8 cellular contexts compared by ENCODE assay signal in genomic region chr20:21102691-21103311, GRCh38. TPM values are rescaled to one million over a fixed set of nuclear protein-coding genes. Genes with fewer than 3 reads are reported as not detected.
DNase-seq lines count a peak whose midpoint lies in the region; ATAC-seq and TF ChIP-seq lines count a peak whose summit lies in the region.

No MANE protein-coding gene starts in this region.

- H3K4me1 ChIP-seq in RWPE2 (ENCODE audit: insufficient read depth, poor library complexity, severe bottlenecking) (peaks cover 4% of the 10 kb centered on the region), gastroesophageal sphincter (peaks cover 0 to 64% (median 32%) of the 10 kb centered on the region in 3 donors)

- WGBS in gastroesophageal sphincter (ENCODE audit: low coverage in 1 of 2), 2 donors = 6 to 18% methylated on average over 2 to 5 of the region's 35 CpGs

- TF ChIP-seq EP300 in gastroesophageal sphincter (IDR thresholded peaks at IDR 0.05) = no peak

- peaks cover 100% of the 10 kb centered on the region for H3K27me3 ChIP-seq in RWPE2 (ENCODE audit: insufficient read depth, poor library complexity, severe bottlenecking)
- H3K27me3 ChIP-seq in gastroesophageal sphincter = peaks cover 100% of the 10 kb centered on the region

- peak overlapping the region; percentile 95 for H3K4me3 Mint-ChIP-seq in effector memory CD8-positive, alpha-beta T cell
- H3K4me3 Mint-ChIP-seq in naive B cell = peak overlapping the region; percentile 73 to 97 (median 88)

- peak; percentile 45 for DNase-seq in activated T-cell treated with anti-CD3 and anti-CD28 coated beads, Interleukin-2, amount 50 U/mL, for 1 hour
- DNase-seq in activated T-cell treated with anti-CD3 and anti-CD28 coated beads for 4 hours = no peak
- no peak for DNase-seq in RWPE2 (ENCODE audit: low spot score)
- DNase-seq in effector memory CD8-positive, alpha-beta T cell = peak; percentile 42 to 50 (median 45)
- DNase-seq in naive B cell = peak; percentile 16
- no peak for DNase-seq in NCI-H524 (lab: John Stamatoyannopoulos, UW)

- no peaks in the 10 kb centered on the region for H3K9me3 Mint-ChIP-seq in effector memory CD8-positive, alpha-beta T cell
- H3K9me3 Mint-ChIP-seq in naive B cell = peaks cover 0 to 20% (median 9%) of the 10 kb centered on the region in 7 donors

- H3K36me3 Mint-ChIP-seq in effector memory CD8-positive, alpha-beta T cell (ENCODE audit: insufficient read depth) = peaks cover 28% of the 10 kb centered on the region
- H3K36me3 Mint-ChIP-seq in naive B cell = peaks cover 0 to 9% of the 10 kb centered on the region in 2 donors

- TF ChIP-seq CTCF in RWPE2 (IDR thresholded peaks at IDR 0.05; ENCODE audit: poor library complexity, severe bottlenecking) (no peak), gastroesophageal sphincter (IDR thresholded peaks at IDR 0.05) (no peak)

- H3K27ac Mint-ChIP-seq in effector memory CD8-positive, alpha-beta T cell = peak overlapping the region in 1 of 2 donors; percentile 93
- peak overlapping the region in 2 of 6 donors; percentile 53 to 64 for H3K27ac Mint-ChIP-seq in naive B cell

- H3K9me3 ChIP-seq in RWPE2 (ENCODE audit: severe bottlenecking) = no peaks in the 10 kb centered on the region
- no peaks in the 10 kb centered on the region for H3K9me3 ChIP-seq in gastroesophageal sphincter

- H3K4me1 Mint-ChIP-seq in effector memory CD8-positive, alpha-beta T cell (ENCODE audit: low read depth in 2 of 2) = peaks cover 29 to 40% of the 10 kb centered on the region in 2 donors
- peaks cover 20 to 42% (median 35%) of the 10 kb centered on the region in 3 donors for H3K4me1 Mint-ChIP-seq in naive B cell

- H3K36me3 ChIP-seq in RWPE2 (ENCODE audit: low read depth) (no peaks in the 10 kb centered on the region), gastroesophageal sphincter (no peaks in the 10 kb centered on the region)

- no peak overlapping the region for H3K27ac ChIP-seq in RWPE2 (ENCODE audit: poor library complexity, severe bottlenecking)
- no peak overlapping the region for H3K27ac ChIP-seq in gastroesophageal sphincter

- peaks cover 46 to 79% of the 10 kb centered on the region in 2 donors for H3K27me3 Mint-ChIP-seq in effector memory CD8-positive, alpha-beta T cell
- peaks cover 66 to 80% (median 72%) of the 10 kb centered on the region in 3 donors for H3K27me3 Mint-ChIP-seq in naive B cell

- no peak for TF ChIP-seq POLR2A in gastroesophageal sphincter (IDR thresholded peaks at IDR 0.05)

- H3K4me3 ChIP-seq in RWPE2 (ENCODE audit: severe bottlenecking) = no peak overlapping the region
- H3K4me3 ChIP-seq in gastroesophageal sphincter = peak overlapping the region in 1 of 2 donors; percentile 46

- peak; percentile 20; the same call in 2 of the 3 replicates for ATAC-seq in RWPE2 (ENCODE audit: low read depth)
- ATAC-seq in effector memory CD8-positive, alpha-beta T cell (replicated peaks) = peak; percentile 71
- peak; percentile 11 to 15 for ATAC-seq in naive B cell (ENCODE audit: low read depth in 2 of 2)
- ATAC-seq in GM19395 (IDR thresholded peaks at IDR 0.05; ENCODE audit: unreplicated experiment) = no peak
- no peak for ATAC-seq in gastroesophageal sphincter

RNA-seq across cellular contexts. Expression of gene LINC00237, which starts 3.4 kb away (rescaled TPM):
- polyA plus RNA-seq in naive B cell (ENCODE audit: low read depth in 6 of 6) = under 1 TPM in 2 of 6 donors, not detected in 4; 0.29 to 0.70 TPM
- not detected for total RNA-seq in gastroesophageal sphincter

RNA-seq across cellular contexts. Expression of gene KIZ, which starts 23.1 kb away (rescaled TPM):
- 10 to 100 TPM; 17.7 to 22.7 (median 19.1) TPM for polyA plus RNA-seq in naive B cell (ENCODE audit: low read depth in 6 of 6)
- 10 to 100 TPM; 19.9 to 31.0 (median 30.6) TPM for total RNA-seq in gastroesophageal sphincter

Comparison
In these comparisons a context has a peak if more than half of its experiments do, and no peak if none do; other contexts are left out.
1. DNase-seq: peak in activated T-cell treated with anti-CD3 and anti-CD28 coated beads, Interleukin-2, amount 50 U/mL, for 1 hour (single experiment), effector memory CD8-positive, alpha-beta T cell (3 of 3) and naive B cell (single experiment); none in activated T-cell treated with anti-CD3 and anti-CD28 coated beads for 4 hours (single experiment), RWPE2 (single experiment) and NCI-H524 (0 of 2).
2. ATAC-seq: peak in RWPE2 (single experiment), effector memory CD8-positive, alpha-beta T cell (single experiment) and naive B cell (2 of 2); none in GM19395 (single experiment) and gastroesophageal sphincter (single experiment).